30 cellular contexts compared by ENCODE assay signal in genomic region chr1:207013321-207014085, GRCh38. TPM values are rescaled to one million over a fixed set of nuclear protein-coding genes. Genes with fewer than 3 reads are reported as not detected.
"Had no signal": no experiment of that assay in that cellular context is flagged by ENCODE, and none has a peak within 500 bp of the region (broad histone marks: within the 10 kb centered on the region; RNA-seq: fewer than 3 reads in every experiment).

No MANE protein-coding gene starts in this region.

- H3K27me3 ChIP-seq: stomach, suprapubic skin, testis, thyroid gland, tibial artery, tibial nerve, transverse colon, upper lobe of left lung, uterus, vagina had no signal

- H3K27ac ChIP-seq: suprapubic skin, testis, thoracic aorta, thyroid gland, tibial artery, tibial nerve, transverse colon, upper lobe of left lung, uterus, vagina had no signal

- H3K4me1 ChIP-seq: thyroid gland, tibial artery, uterus, vagina had no signal

- H3K4me3 ChIP-seq: stomach, suprapubic skin, testis, thoracic aorta, thyroid gland, tibial artery, tibial nerve, transverse colon, upper lobe of left lung, uterus, vagina had no signal

- H3K9me3 ChIP-seq: stomach, suprapubic skin, testis, thoracic aorta, thyroid gland, tibial artery, tibial nerve, transverse colon, upper lobe of left lung, uterus, vagina had no signal

- H3K36me3 ChIP-seq: stomach, suprapubic skin, thoracic aorta, thyroid gland, tibial artery, tibial nerve, transverse colon, upper lobe of left lung, uterus, vagina had no signal

- DNase-seq: stimulated activated CD4-positive, alpha-beta T cell treated with anti-CD3 and anti-CD28 coated beads, Interleukin-2, amount 100 ng/mL, for 24 hours; stimulated activated CD4-positive, alpha-beta T cell treated with anti-CD3 and anti-CD28 coated beads, Interleukin-2, amount 100 ng/mL, for 48 hours; stimulated activated CD4-positive, alpha-beta T cell treated with anti-CD3 and anti-CD28 coated beads, Interleukin-4, amount 100 ng/mL, for 1 hour; stimulated activated CD4-positive, alpha-beta T cell treated with anti-CD3 and anti-CD28 coated beads, Interleukin-4, amount 100 ng/mL, for 24 hours; stimulated activated CD4-positive, alpha-beta T cell treated with anti-CD3 and anti-CD28 coated beads, Interleukin-4, amount 100 ng/mL, for 4 hours; stimulated activated naive B cell treated with anti-CD40 and anti-IgM and Interleukin-4, amounts not matched to agents 10 μg/mL and 1 μg/mL and 100 μg/mL, for 72 hours; stimulated activated naive CD4-positive, alpha-beta T cell; stimulated activated naive CD4-positive, alpha-beta T cell treated with Interleukin-2 at 50 U/mL for 16 hours; stimulated activated naive CD8-positive, alpha-beta T cell treated with anti-CD3 and anti-CD28 coated beads, Interleukin-15, amount 100 ng/mL, for 72 hours; stimulated activated naive CD8-positive, alpha-beta T cell treated with anti-CD3 and anti-CD28 coated beads, Interleukin-15, Interleukin-2, amounts not matched to agents 100 U/mL and 50 U/mL, for 24 hours; stomach; substantia nigra; testis; thyroid gland; tibial artery; transverse colon; trophoblast cell; upper lobe of left lung; uterus had no signal

- ATAC-seq: stimulated activated effector memory CD8-positive, alpha-beta T cell treated with anti-CD3 and anti-CD28 coated beads, Interleukin-12 subunit alpha, Interleukin-12 subunit beta, amount 100 ng/mL, for 72 hours; stimulated activated memory B cell treated with anti-CD40 and anti-IgM and Interleukin-4, amounts not matched to agents 10 μg/mL and 1 μg/mL and 100 μg/mL, for 72 hours; stimulated activated naive B cell treated with anti-CD40 and anti-IgM and Interleukin-4, amounts not matched to agents 10 μg/mL and 1 μg/mL and 100 μg/mL, for 72 hours; stimulated activated naive CD8-positive, alpha-beta T cell treated with anti-CD3 and anti-CD28 coated beads, Interleukin-15, amount 100 ng/mL, for 72 hours; stimulated activated naive CD8-positive, alpha-beta T cell treated with anti-CD3 and anti-CD28 coated beads, Interleukin-15, Interleukin-2, amounts not matched to agents 100 U/mL and 50 U/mL, for 24 hours had no signal

- FAIRE-seq: urothelium cell line had no signal

RNA-seq across cellular contexts. Expression of gene FCAMR, which starts 43.2 kb away (rescaled TPM):
- total RNA-seq: subcutaneous adipose tissue, suprapubic skin, temporal lobe, thoracic aorta, thyroid gland, tibial nerve, ureter, urinary bladder, uterus, vagina had no signal
- polyA plus RNA-seq: urinary bladder had no signal
